8 cellular contexts compared by ENCODE assay signal in the genomic region with DNA sequence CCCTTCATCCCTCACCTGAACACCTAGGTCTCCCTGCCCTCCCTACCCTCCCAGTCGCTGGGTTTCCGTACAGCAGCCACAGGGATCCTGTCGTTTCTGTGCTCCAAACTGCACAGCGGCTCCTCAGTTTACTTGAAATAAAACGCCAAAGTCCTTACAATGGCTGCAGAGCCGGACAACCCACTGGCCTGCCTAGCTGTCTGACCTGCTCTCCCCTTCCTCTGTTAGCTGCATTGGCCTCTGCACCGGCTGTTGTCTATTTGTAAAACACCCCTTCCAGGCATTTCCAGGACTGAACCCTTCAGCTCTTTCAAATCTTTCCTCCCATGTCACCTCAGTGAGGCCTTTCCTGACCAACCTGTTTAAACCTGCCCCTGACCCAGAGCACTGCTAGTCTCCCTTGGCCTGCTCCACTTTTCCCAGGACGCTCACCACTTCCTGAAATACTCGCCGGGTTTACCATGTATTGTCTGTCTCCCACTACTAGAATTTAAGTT. TPM values are rescaled to one million over a fixed set of nuclear protein-coding genes. Genes with fewer than 3 reads are reported as not detected.
DNase-seq lines count a peak whose midpoint lies in the region; ATAC-seq and TF ChIP-seq lines count a peak whose summit lies in the region.

No MANE protein-coding gene starts in this region.

- no peaks in the 10 kb centered on the region for H3K36me3 ChIP-seq in SU-DHL-6 (ENCODE audit: low read length)
- H3K36me3 ChIP-seq in esophagus squamous epithelium: peaks cover 0 to 3% (median 0%) of the 10 kb centered on the region in 3 donors
- peaks cover 1 to 9% (median 6%) of the 10 kb centered on the region in 3 donors for H3K36me3 ChIP-seq in skeletal muscle tissue (ENCODE audit: control insufficient read depth in 3 of 3, insufficient read depth in 3 of 3, low read length in 3 of 3)

- H3K4me1 ChIP-seq in esophagus squamous epithelium: peaks cover 36 to 81% (median 50%) of the 10 kb centered on the region in 3 donors
- peaks cover 36 to 45% (median 42%) of the 10 kb centered on the region in 3 donors for H3K4me1 ChIP-seq in skeletal muscle tissue (ENCODE audit: control insufficient read depth in 3 of 3, insufficient read depth in 3 of 3, low read length in 3 of 3)

- peak in 1 of 4 donors; percentile 9 for TF ChIP-seq POLR2A in esophagus squamous epithelium (IDR thresholded peaks at IDR 0.05)

- no peaks in the 10 kb centered on the region for H3K9me2 ChIP-seq in SU-DHL-6 (replicated peaks; ENCODE audit: insufficient read depth, low read length)

- H2AFZ ChIP-seq in SU-DHL-6 (ENCODE audit: low read depth, low read length, severe bottlenecking): no peak overlapping the region

- no peak for TF ChIP-seq CTCF in GM12865 (IDR thresholded peaks at IDR 0.05; ENCODE audit: insufficient read depth, low read depth, low read length, missing control alignments)
- TF ChIP-seq CTCF in SU-DHL-6 (IDR thresholded peaks at IDR 0.05; ENCODE audit: insufficient read depth, low read length, poor library complexity, severe bottlenecking): no peak
- TF ChIP-seq CTCF in esophagus squamous epithelium (IDR thresholded peaks at IDR 0.05): no peak

- H3K27ac ChIP-seq in SU-DHL-6 (ENCODE audit: low read depth, low read length): no peak overlapping the region
- H3K27ac ChIP-seq in esophagus squamous epithelium: peak overlapping the region; percentile 96 to 99 (median 98)
- H3K27ac ChIP-seq in skeletal muscle tissue (ENCODE audit: low read depth, low read length): peak overlapping the region; percentile 97

- intact Hi-C loops in esophagus squamous epithelium (cut with DNase I): no loop called here

- no peak for ATAC-seq in GM19395 (IDR thresholded peaks at IDR 0.05; ENCODE audit: unreplicated experiment)

- H3F3A ChIP-seq in SU-DHL-6 (ENCODE audit: insufficient read depth): peaks cover 14% of the 10 kb centered on the region

- H4K20me1 ChIP-seq in SU-DHL-6 (ENCODE audit: low read depth, low read length): no peaks in the 10 kb centered on the region

- H3K79me2 ChIP-seq in SU-DHL-6 (ENCODE audit: insufficient read depth, low read length): peaks cover 24% of the 10 kb centered on the region; the same call in 1 of the 2 replicates

- H3K4me3 ChIP-seq in GM12865 (ENCODE audit: low read depth, low read length) (peak overlapping the region; percentile 90), SU-DHL-6 (ENCODE audit: insufficient read depth, low read length, poor library complexity, severe bottlenecking) (no peak overlapping the region), esophagus squamous epithelium (peak overlapping the region in 3 of 4 donors; percentile 74 to 78 (median 77)), skeletal muscle tissue (ENCODE audit: low read length in 3 of 3) (peak overlapping the region; percentile 89 to 94 (median 93))

- WGBS in esophagus squamous epithelium, 2 donors: 45 to 53% methylated on average over 10 of the region's 10 CpGs

- H3K9ac ChIP-seq in SU-DHL-6 (ENCODE audit: low read length): peak overlapping the region; percentile 71; the same call in 1 of the 2 replicates
- H3K9ac ChIP-seq in skeletal muscle tissue (ENCODE audit: low read depth in 1 of 3, low read length in 3 of 3): peak overlapping the region; percentile 91 to 99 (median 95)

- peak overlapping the region; percentile 92 for H3K4me2 ChIP-seq in SU-DHL-6 (ENCODE audit: low read depth, low read length, poor library complexity, severe bottlenecking)

- DNase-seq in GM12865 (ENCODE audit: low read depth) (no peak), esophagus squamous epithelium (lab: John Stamatoyannopoulos, UW) (no peak), NCI-H748 treated with DMSO at 0.1 percent for 48 hours (lab: John Stamatoyannopoulos, UW) (no peak), retina (no peak), amniotic stem cell (lab: John Stamatoyannopoulos, UW) (no peak)

- H3K27me3 ChIP-seq in SU-DHL-6 (ENCODE audit: low read length) (no peaks in the 10 kb centered on the region), esophagus squamous epithelium (no peaks in the 10 kb centered on the region), skeletal muscle tissue (ENCODE audit: control insufficient read depth in 3 of 3, insufficient read depth in 3 of 3, low read length in 3 of 3) (no peaks in the 10 kb centered on the region)

- H3K9me3 ChIP-seq in SU-DHL-6 (ENCODE audit: insufficient read depth, low read length) (no peaks in the 10 kb centered on the region), esophagus squamous epithelium (no peaks in the 10 kb centered on the region), skeletal muscle tissue (ENCODE audit: control insufficient read depth in 3 of 3, low read length in 3 of 3) (no peaks in the 10 kb centered on the region)

RNA-seq across cellular contexts. Expression of a gene that starts 9.1 kb away (rescaled TPM):
- 100 to 1,000 TPM in 2 of 4 donors, 10 to 100 TPM in 2; 62.6 to 163 (median 111) TPM for total RNA-seq in esophagus squamous epithelium
- 38.1 TPM for total RNA-seq in skeletal muscle tissue

RNA-seq across cellular contexts. Expression of a gene that starts 49.4 kb away (rescaled TPM):
- total RNA-seq in esophagus squamous epithelium (10 to 100 TPM in 3 of 4 donors, 1 to 10 TPM in 1; 8.9 to 32.6 (median 19.2) TPM), skeletal muscle tissue (16.2 TPM)
